ENCODE assay signal across 1 cellular context in genomic region chr6:138162104-138162946, GRCh38.
TF ChIP-seq lines count a peak whose summit lies in the region.

No MANE protein-coding gene starts in this region.

TF ChIP-seq in IMR-90, 13 proteins besides CTCF, POLR2A, EP300 and RAD21:
- TF ChIP-seq USF2 (IDR thresholded peaks at IDR 0.05; ENCODE audit: low read depth, low read length) (no peak), ELK1 (IDR thresholded peaks at IDR 0.05; ENCODE audit: borderline replicate concordance, low read depth, low read length) (no peak), RCOR1 (IDR thresholded peaks at IDR 0.05; ENCODE audit: insufficient replicate concordance, low read length) (no peak), CEBPB (IDR thresholded peaks at IDR 0.05; ENCODE audit: low read depth, low read length) (no peak), FOS (IDR thresholded peaks at IDR 0.05; ENCODE audit: low read depth, low read length) (no peak), SMC3 (IDR thresholded peaks at IDR 0.05; ENCODE audit: low read depth, low read length) (no peak), RFX5 (IDR thresholded peaks at IDR 0.05; ENCODE audit: low read depth, low read length) (no peak), MXI1 (IDR thresholded peaks at IDR 0.05; ENCODE audit: borderline replicate concordance, low read depth, low read length) (no peak), MAFK (IDR thresholded peaks at IDR 0.05; ENCODE audit: low read depth, low read length) (no peak), CHD1 (IDR thresholded peaks at IDR 0.05; ENCODE audit: low read depth, low read length) (no peak), NFE2L2 (IDR thresholded peaks at IDR 0.05; ENCODE audit: low read depth, low read length) (no peak), MAZ (IDR thresholded peaks at IDR 0.05; ENCODE audit: borderline replicate concordance, low read depth, low read length) (no peak), BHLHE40 (IDR thresholded peaks at IDR 0.05; ENCODE audit: low read depth, low read length) (no peak)
